Comparison of ENCODE assay signal across 8 cellular contexts in the genomic region with DNA sequence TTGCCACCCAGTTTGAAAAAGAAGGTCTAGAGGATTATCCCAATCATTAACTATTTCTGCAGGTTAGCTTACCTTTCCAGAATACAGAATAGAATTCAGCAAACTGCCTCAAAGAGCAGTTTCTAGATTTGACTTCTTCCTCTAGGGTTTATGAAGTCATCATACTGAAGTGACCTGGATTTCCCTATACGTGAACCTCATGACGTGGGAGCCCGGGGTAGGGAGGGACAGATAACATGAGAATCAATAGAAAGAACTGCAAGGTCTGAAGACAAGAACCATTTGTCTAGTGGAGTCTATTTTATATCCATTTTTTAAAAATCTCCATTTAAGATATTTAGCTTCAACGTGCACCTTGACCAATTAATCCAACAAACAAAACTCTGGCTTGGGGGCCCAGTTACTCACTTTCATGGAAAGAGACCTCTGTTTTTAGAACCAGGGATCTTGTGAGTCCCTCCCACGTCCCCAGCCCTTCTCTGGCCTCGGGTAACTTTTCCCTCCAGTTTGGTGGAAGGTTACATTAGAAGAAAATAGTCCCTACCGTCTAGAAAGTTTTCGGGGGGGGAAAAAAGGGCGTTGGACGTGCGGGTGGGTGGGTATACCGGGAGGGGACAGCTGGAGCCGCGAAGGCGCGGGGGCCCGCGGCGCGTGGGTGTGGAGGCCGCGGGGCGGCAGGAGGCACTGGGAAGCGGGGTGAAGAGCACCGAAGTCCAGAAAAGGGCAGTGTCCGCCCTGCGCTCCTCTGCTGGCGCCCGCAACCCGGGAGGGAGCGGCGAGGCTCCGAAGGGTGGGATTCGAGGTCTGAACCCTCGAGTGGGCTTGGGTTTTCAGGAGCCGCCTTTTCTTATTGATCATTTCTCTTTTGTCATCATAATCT. TPM values are rescaled to one million over a fixed set of nuclear protein-coding genes. Genes with fewer than 3 reads are reported as not detected.
DNase-seq lines count a peak whose midpoint lies in the region; ATAC-seq and TF ChIP-seq lines count a peak whose summit lies in the region.

No MANE protein-coding gene starts in this region.

- intact Hi-C loops in body of pancreas (cut with DNase I) = no loop called here

- H3K4me2 ChIP-seq in OCI-LY3 (ENCODE audit: low read length) = peak overlapping the region; percentile 36

- DNase-seq in GM10266 (ENCODE audit: extremely low spot score) = peak; percentile 43
- peak; percentile 37 to 50 (median 48) for DNase-seq in body of pancreas
- DNase-seq in iPS DF 6.9 (ENCODE audit: low read depth, low spot score) = no peak
- peak; percentile 24 for DNase-seq in renal cortical epithelial cell (ENCODE audit: low read depth)
- no peak for DNase-seq in NCI-H128 (lab: John Stamatoyannopoulos, UW; ENCODE audit: unreplicated experiment)

- H3K9me3 ChIP-seq in OCI-LY3 (ENCODE audit: insufficient read depth, low read length) (no peaks in the 10 kb centered on the region), body of pancreas (no peaks in the 10 kb centered on the region), iPS DF 6.9 (ENCODE audit: control insufficient read depth, insufficient read depth, low read length) (no peaks in the 10 kb centered on the region)

- H3K36me3 ChIP-seq in OCI-LY3 (replicated peaks; ENCODE audit: low read depth, low read length) = no peaks in the 10 kb centered on the region
- no peaks in the 10 kb centered on the region for H3K36me3 ChIP-seq in body of pancreas (replicated peaks in 1 of 2; ENCODE audit: insufficient read depth in 1 of 2, low read depth in 2 of 2)
- no peaks in the 10 kb centered on the region for H3K36me3 ChIP-seq in iPS DF 6.9 (ENCODE audit: control insufficient read depth, insufficient read depth, low read length)

- H3K4me3 ChIP-seq in OCI-LY3 (ENCODE audit: low read length) = peak overlapping the region; percentile 21; the same call in 1 of the 2 replicates
- H3K4me3 ChIP-seq in body of pancreas = peak overlapping the region; percentile 18 to 58
- peak overlapping the region; percentile 67; the same call in 1 of the 2 replicates for H3K4me3 ChIP-seq in iPS DF 6.9 (ENCODE audit: low read length)

- H3K79me2 ChIP-seq in OCI-LY3 (ENCODE audit: low read length) = no peaks in the 10 kb centered on the region

- peak overlapping the region; percentile 84 for H2AFZ ChIP-seq in OCI-LY3 (ENCODE audit: low read depth, low read length)

- peak in 2 of 3 donors; percentile 32 to 45 for TF ChIP-seq POLR2A in body of pancreas (IDR thresholded peaks at IDR 0.05)

- TF ChIP-seq CTCF in GM10266 (IDR thresholded peaks at IDR 0.05; ENCODE audit: control insufficient read depth, insufficient read depth, low read depth, missing control alignments) = no peak
- no peak for TF ChIP-seq CTCF in OCI-LY3 (IDR thresholded peaks at IDR 0.05; ENCODE audit: low read depth, low read length)
- TF ChIP-seq CTCF in body of pancreas (IDR thresholded peaks at IDR 0.05) = no peak

- H3K27me3 ChIP-seq in OCI-LY3 (ENCODE audit: low read depth, low read length) (no peaks in the 10 kb centered on the region), body of pancreas (no peaks in the 10 kb centered on the region), iPS DF 6.9 (ENCODE audit: control insufficient read depth, insufficient read depth, low read length) (no peaks in the 10 kb centered on the region)

- H3K4me1 ChIP-seq in OCI-LY3 (ENCODE audit: low read length) = peaks cover 25% of the 10 kb centered on the region
- peaks cover 13% of the 10 kb centered on the region for H3K4me1 ChIP-seq in body of pancreas
- H3K4me1 ChIP-seq in iPS DF 6.9 (ENCODE audit: control insufficient read depth, insufficient read depth, low read length) = no peaks in the 10 kb centered on the region

- H3K9ac ChIP-seq in OCI-LY3 (ENCODE audit: low read length) = no peak overlapping the region

- no peaks in the 10 kb centered on the region for H4K20me1 ChIP-seq in OCI-LY3 (ENCODE audit: insufficient read depth, low read length)

- H3K27ac ChIP-seq in OCI-LY3 (ENCODE audit: low read length) (no peak overlapping the region), body of pancreas (peak overlapping the region; percentile 70 to 84 (median 75)), iPS DF 6.9 (ENCODE audit: low read length) (no peak overlapping the region)

- 1 to 2% methylated on average over 35 to 36 of the region's 36 CpGs for WGBS in body of pancreas, 2 donors
- no CpG with 5 or more reads among the region's 36 CpGs for WGBS in iPS DF 6.9 (ENCODE audit: insufficient coverage, insufficient read length)

- ATAC-seq in body of pancreas (peak; percentile 84), HG03460 (IDR thresholded peaks at IDR 0.05; ENCODE audit: unreplicated experiment) (no peak), HG02970 (IDR thresholded peaks at IDR 0.05; ENCODE audit: low FRiP score, unreplicated experiment) (no peak)

RNA-seq across cellular contexts. Expression of a gene that starts 13.8 kb away (rescaled TPM):
- total RNA-seq in body of pancreas = 10 to 100 TPM; 29.8 to 76.8 TPM
- 8.2 and 41.7 TPM in 2 replicates for total RNA-seq in renal cortical epithelial cell

RNA-seq across cellular contexts. Expression of a gene that starts 38.1 kb away (rescaled TPM):
- 10 to 100 TPM; 31.0 to 42.8 TPM for total RNA-seq in body of pancreas
- 6.6 and 13.2 TPM in 2 replicates for total RNA-seq in renal cortical epithelial cell

Comparison
In these comparisons a context has a peak if more than half of its experiments do, and no peak if none do; other contexts are left out.
1. DNase-seq: peak in GM10266 (single experiment), body of pancreas (4 of 4) and renal cortical epithelial cell (single experiment); none in iPS DF 6.9 (single experiment) and NCI-H128 (single experiment).
2. H3K27ac ChIP-seq: peak in body of pancreas (4 of 4); none in OCI-LY3 (single experiment) and iPS DF 6.9 (single experiment).
3. Peak in every context shown above with its lines, with median percentiles within 50 percentile points of each other: H3K4me3 ChIP-seq.